ENCODE assay signal across 12 cellular contexts in the genomic region with DNA sequence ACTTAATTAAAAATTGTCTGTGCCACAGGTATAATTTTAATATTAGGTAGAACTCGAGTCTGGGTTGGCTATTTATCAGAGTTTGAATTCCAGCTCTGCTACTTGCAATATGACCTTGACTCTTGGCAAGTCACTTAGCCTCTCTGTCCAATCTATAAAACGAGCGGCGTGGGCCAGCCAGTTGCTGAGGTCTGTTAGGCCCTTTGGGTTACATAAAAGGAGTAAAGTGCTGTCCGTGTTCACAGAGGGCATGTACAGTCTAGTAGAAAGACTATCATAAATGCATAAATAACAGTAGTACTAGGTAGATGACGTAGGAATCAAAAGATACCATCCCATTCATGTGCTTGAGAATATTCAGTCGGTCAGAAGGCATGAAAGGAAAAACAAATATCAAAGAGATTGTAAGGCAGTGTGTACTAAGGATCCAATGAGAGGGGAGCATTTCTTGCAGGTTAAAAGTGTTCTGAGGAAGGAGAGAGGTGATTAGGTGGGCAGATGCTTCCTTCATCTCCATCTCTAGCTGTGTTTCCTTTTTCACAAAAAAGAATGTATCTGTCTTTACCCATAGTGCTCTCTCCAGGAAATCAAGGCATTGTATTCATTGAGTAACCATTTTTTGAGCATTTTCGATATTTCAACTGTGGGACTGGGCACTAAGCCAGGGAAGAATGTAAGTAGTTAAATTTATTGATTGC. TPM values are rescaled to one million over a fixed set of nuclear protein-coding genes. Genes with fewer than 3 reads are reported as not detected.
DNase-seq lines count a peak whose midpoint lies in the region; ATAC-seq, FAIRE-seq and TF ChIP-seq lines count a peak whose summit lies in the region.
"Had no signal": no experiment of that assay in that cellular context is flagged by ENCODE, and none has a peak within 500 bp of the region (broad histone marks: within the 10 kb centered on the region; RNA-seq: fewer than 3 reads in every experiment).

No MANE protein-coding gene starts in this region.

- no peak for TF ChIP-seq CTCF in brain (conservative IDR thresholded peaks at IDR 0.05)
- TF ChIP-seq CTCF in kidney (IDR thresholded peaks at IDR 0.05; ENCODE audit: borderline replicate concordance, extremely low read depth, insufficient read depth), result no peak

- H3K36me3 ChIP-seq in kidney (ENCODE audit: control insufficient read depth in 1 of 2, insufficient read depth in 2 of 2, low read length in 2 of 2), result no peaks in the 10 kb centered on the region
- H3K36me3 ChIP-seq in subcutaneous abdominal adipose tissue (ENCODE audit: control insufficient read depth in 5 of 5, insufficient read depth in 5 of 5, low read length in 5 of 5), result peaks cover 0 to 11% (median 0%) of the 10 kb centered on the region in 5 donors

- H3K27ac Mint-ChIP-seq in T-helper 1 cell treated with Interleukin-12 subunit alpha and Interleukin-12 subunit beta and Interleukin-4 antibody, amounts not matched to agents 30 μg/mL and 1 μg/mL, for 36 hours, result peak overlapping the region; percentile 1
- H3K27ac Mint-ChIP-seq in brain, result peak overlapping the region in 3 of 5 experiments; percentile 29 to 82 (median 78)

- intact Hi-C loops in kidney (cut with DNase I), result no loop called here

- no peaks in the 10 kb centered on the region for H3K27me3 Mint-ChIP-seq in T-helper 1 cell treated with Interleukin-12 subunit alpha and Interleukin-12 subunit beta and Interleukin-4 antibody, amounts not matched to agents 30 μg/mL and 1 μg/mL, for 36 hours (ENCODE audit: low read depth)
- H3K27me3 Mint-ChIP-seq in brain, result no peaks in the 10 kb centered on the region

- H3K27me3 ChIP-seq in subcutaneous abdominal adipose tissue (ENCODE audit: control insufficient read depth in 5 of 5, insufficient read depth in 4 of 5, low read length in 5 of 5), result no peaks in the 10 kb centered on the region

- no peak for ATAC-seq in HG03139 (IDR thresholded peaks at IDR 0.05; ENCODE audit: unreplicated experiment)

- H3K9me3 ChIP-seq in kidney (ENCODE audit: control insufficient read depth in 1 of 2, low read length in 2 of 2), result no peaks in the 10 kb centered on the region
- no peaks in the 10 kb centered on the region for H3K9me3 ChIP-seq in subcutaneous abdominal adipose tissue (ENCODE audit: control insufficient read depth in 5 of 5, low read length in 5 of 5)

- H3K9ac ChIP-seq in kidney (ENCODE audit: low read length in 2 of 2) (peak overlapping the region; percentile 29 to 60), subcutaneous abdominal adipose tissue (ENCODE audit: low read length in 5 of 5) (peak overlapping the region in 3 of 5 donors; percentile 34 to 88 (median 68))

- H3K4me3 Mint-ChIP-seq in T-helper 1 cell treated with Interleukin-12 subunit alpha and Interleukin-12 subunit beta and Interleukin-4 antibody, amounts not matched to agents 30 μg/mL and 1 μg/mL, for 36 hours, result peak overlapping the region; percentile 35
- H3K4me3 Mint-ChIP-seq in brain, result peak overlapping the region; percentile 93 to 99 (median 96)

- peak overlapping the region; percentile 89 to 97 for H3K4me3 ChIP-seq in kidney (ENCODE audit: low read length in 2 of 2)
- H3K4me3 ChIP-seq in subcutaneous abdominal adipose tissue (ENCODE audit: low read depth in 1 of 5, low read length in 5 of 5), result peak overlapping the region in 4 of 5 donors; percentile 30 to 94 (median 90)

- peaks cover 44% of the 10 kb centered on the region for H3K4me1 Mint-ChIP-seq in T-helper 1 cell treated with Interleukin-12 subunit alpha and Interleukin-12 subunit beta and Interleukin-4 antibody, amounts not matched to agents 30 μg/mL and 1 μg/mL, for 36 hours (ENCODE audit: low read depth)
- peaks cover 73% of the 10 kb centered on the region for H3K4me1 Mint-ChIP-seq in brain

- H3K9me3 Mint-ChIP-seq in T-helper 1 cell treated with Interleukin-12 subunit alpha and Interleukin-12 subunit beta and Interleukin-4 antibody, amounts not matched to agents 30 μg/mL and 1 μg/mL, for 36 hours, result no peaks in the 10 kb centered on the region
- H3K9me3 Mint-ChIP-seq in brain, result no peaks in the 10 kb centered on the region

- H3K4me1 ChIP-seq in kidney (ENCODE audit: control insufficient read depth in 1 of 2, insufficient read depth in 1 of 2, low read depth in 1 of 2, low read length in 2 of 2) (peaks cover 13 to 32% of the 10 kb centered on the region in 2 donors), subcutaneous abdominal adipose tissue (ENCODE audit: control insufficient read depth in 5 of 5, insufficient read depth in 5 of 5, low read length in 5 of 5) (peaks cover 5 to 72% (median 65%) of the 10 kb centered on the region in 5 donors)

- H3K36me3 Mint-ChIP-seq in T-helper 1 cell treated with Interleukin-12 subunit alpha and Interleukin-12 subunit beta and Interleukin-4 antibody, amounts not matched to agents 30 μg/mL and 1 μg/mL, for 36 hours (ENCODE audit: low read depth), result peaks cover 30% of the 10 kb centered on the region
- peaks cover 36% of the 10 kb centered on the region for H3K36me3 Mint-ChIP-seq in brain

- no peak for FAIRE-seq in kidney (lab: Jason Lieb, UNC)
- FAIRE-seq: A204.1 had no signal

- H3K27ac ChIP-seq in kidney (ENCODE audit: low read depth in 2 of 2, low read length in 2 of 2) (peak overlapping the region; percentile 60 to 97), subcutaneous abdominal adipose tissue (ENCODE audit: low read depth, low read length) (peak overlapping the region; percentile 96)

- DNase-seq in T-helper 1 cell (no peak), kidney (peak; percentile 71), OCI-M2 (lab: John Stamatoyannopoulos, UW; ENCODE audit: unreplicated experiment) (no peak), NCI-H1930 (lab: John Stamatoyannopoulos, UW) (no peak)
- DNase-seq: activated naive CD4-positive, alpha-beta T cell treated with Interleukin-2 at 50 U/mL for 16 hours; islet precursor cell; NCI-H82 had no signal

RNA-seq across cellular contexts. Expression of a gene that starts 2.4 kb away (rescaled TPM):
- 10.1 TPM for polyA plus RNA-seq in brain (ENCODE audit: insufficient read depth, low read depth, low replicate concordance)
- 61.9 TPM for total RNA-seq in kidney
- 8.0 TPM for polyA plus RNA-seq in kidney (ENCODE audit: insufficient read depth, low read depth, low replicate concordance)
